In genomic region chr1:209095627-209096595, GRCh38 we compare ENCODE assay signal across 11 cellular contexts.
DNase-seq lines count a peak whose midpoint lies in the region; ATAC-seq and TF ChIP-seq lines count a peak whose summit lies in the region.
"Had no signal": no experiment of that assay in that cellular context is flagged by ENCODE, and none has a peak within 500 bp of the region (broad histone marks: within the 10 kb centered on the region; RNA-seq: fewer than 3 reads in every experiment).

No MANE protein-coding gene starts in this region.

- H3K4me3 ChIP-seq in brain microvascular endothelial cell (ENCODE audit: low read depth, low read length) = no peak overlapping the region
- H3K4me3 ChIP-seq: psoas muscle had no signal

- H3K4me3 Mint-ChIP-seq in activated CD4-positive, alpha-beta memory T cell treated with anti-CD3 and anti-CD28 coated beads, Interleukin-2, amount 10 ng/mL, durations not matched to agents 7 days and 5 days = no peak overlapping the region

- TF ChIP-seq CTCF in brain microvascular endothelial cell (IDR thresholded peaks at IDR 0.05; ENCODE audit: low read depth, low read length, missing control alignments) = no peak

- H3K27ac ChIP-seq in brain microvascular endothelial cell = no peak overlapping the region
- H3K27ac ChIP-seq: psoas muscle had no signal

- H3K36me3 ChIP-seq in brain microvascular endothelial cell (replicated peaks) = no peaks in the 10 kb centered on the region

- H3K36me3 Mint-ChIP-seq in activated CD4-positive, alpha-beta memory T cell treated with anti-CD3 and anti-CD28 coated beads, Interleukin-2, amount 10 ng/mL, durations not matched to agents 7 days and 5 days (ENCODE audit: low read depth) = no peaks in the 10 kb centered on the region

- no peaks in the 10 kb centered on the region for H3K27me3 ChIP-seq in brain microvascular endothelial cell (replicated peaks)

- H3K27me3 Mint-ChIP-seq in activated CD4-positive, alpha-beta memory T cell treated with anti-CD3 and anti-CD28 coated beads, Interleukin-2, amount 10 ng/mL, durations not matched to agents 7 days and 5 days = peaks cover 2% of the 10 kb centered on the region

- DNase-seq in brain microvascular endothelial cell (peak; percentile 16), renal cortical epithelial cell (ENCODE audit: low read depth) (peak; percentile 92), T-helper 9 cell (no peak)
- no peak for DNase-seq in activated CD4-positive, alpha-beta memory T cell treated with anti-CD3 and anti-CD28 coated beads, Interleukin-2, amount 10 ng/mL, durations not matched to agents 7 days and 5 days
- DNase-seq: activated gamma-delta T cell treated with Interleukin-2 at 50 U/mL for 16 hours, NCI-H1436, psoas muscle had no signal

- POLR2A ChIA-PET in activated CD4-positive, alpha-beta memory T cell treated with anti-CD3 and anti-CD28 coated beads, Interleukin-2, amount 10 ng/mL, durations not matched to agents 7 days and 5 days (lab: Charles Lee) = no interaction called here

- H3K27ac Mint-ChIP-seq in activated CD4-positive, alpha-beta memory T cell treated with anti-CD3 and anti-CD28 coated beads, Interleukin-2, amount 10 ng/mL, durations not matched to agents 7 days and 5 days = no peak overlapping the region

- H3K4me1 Mint-ChIP-seq in activated CD4-positive, alpha-beta memory T cell treated with anti-CD3 and anti-CD28 coated beads, Interleukin-2, amount 10 ng/mL, durations not matched to agents 7 days and 5 days = no peaks in the 10 kb centered on the region

- ATAC-seq in GM18870 (IDR thresholded peaks at IDR 0.05; ENCODE audit: unreplicated experiment) (peak; percentile 73), HG03432 (IDR thresholded peaks at IDR 0.05; ENCODE audit: unreplicated experiment) (peak; percentile 64), HG02840 (IDR thresholded peaks at IDR 0.05; ENCODE audit: low FRiP score, unreplicated experiment) (no peak), GM19328 (IDR thresholded peaks at IDR 0.05; ENCODE audit: unreplicated experiment) (no peak)
- ATAC-seq: psoas muscle had no signal

- CTCF ChIA-PET in activated CD4-positive, alpha-beta memory T cell treated with anti-CD3 and anti-CD28 coated beads, Interleukin-2, amount 10 ng/mL, durations not matched to agents 7 days and 5 days (lab: Charles Lee) = no interaction called here

- H3K9me3 Mint-ChIP-seq in activated CD4-positive, alpha-beta memory T cell treated with anti-CD3 and anti-CD28 coated beads, Interleukin-2, amount 10 ng/mL, durations not matched to agents 7 days and 5 days = no peaks in the 10 kb centered on the region

- in situ Hi-C loops in brain microvascular endothelial cell (cut with HindIII; ENCODE audit: low pct_ligation_motif_present, low sequenced_read_pairs) = no loop called here

Comparison
In these comparisons a context has a peak if more than half of its experiments do, and no peak if none do; other contexts are left out.
1. ATAC-seq: peak in GM18870 (single experiment) and HG03432 (single experiment); none in HG02840 (single experiment) and GM19328 (single experiment).
2. DNase-seq: peak in brain microvascular endothelial cell (single experiment) and renal cortical epithelial cell (single experiment); none in activated CD4-positive, alpha-beta memory T cell treated with anti-CD3 and anti-CD28 coated beads, Interleukin-2, amount 10 ng/mL, durations not matched to agents 7 days and 5 days (single experiment) and T-helper 9 cell (single experiment).